In the genomic region with DNA sequence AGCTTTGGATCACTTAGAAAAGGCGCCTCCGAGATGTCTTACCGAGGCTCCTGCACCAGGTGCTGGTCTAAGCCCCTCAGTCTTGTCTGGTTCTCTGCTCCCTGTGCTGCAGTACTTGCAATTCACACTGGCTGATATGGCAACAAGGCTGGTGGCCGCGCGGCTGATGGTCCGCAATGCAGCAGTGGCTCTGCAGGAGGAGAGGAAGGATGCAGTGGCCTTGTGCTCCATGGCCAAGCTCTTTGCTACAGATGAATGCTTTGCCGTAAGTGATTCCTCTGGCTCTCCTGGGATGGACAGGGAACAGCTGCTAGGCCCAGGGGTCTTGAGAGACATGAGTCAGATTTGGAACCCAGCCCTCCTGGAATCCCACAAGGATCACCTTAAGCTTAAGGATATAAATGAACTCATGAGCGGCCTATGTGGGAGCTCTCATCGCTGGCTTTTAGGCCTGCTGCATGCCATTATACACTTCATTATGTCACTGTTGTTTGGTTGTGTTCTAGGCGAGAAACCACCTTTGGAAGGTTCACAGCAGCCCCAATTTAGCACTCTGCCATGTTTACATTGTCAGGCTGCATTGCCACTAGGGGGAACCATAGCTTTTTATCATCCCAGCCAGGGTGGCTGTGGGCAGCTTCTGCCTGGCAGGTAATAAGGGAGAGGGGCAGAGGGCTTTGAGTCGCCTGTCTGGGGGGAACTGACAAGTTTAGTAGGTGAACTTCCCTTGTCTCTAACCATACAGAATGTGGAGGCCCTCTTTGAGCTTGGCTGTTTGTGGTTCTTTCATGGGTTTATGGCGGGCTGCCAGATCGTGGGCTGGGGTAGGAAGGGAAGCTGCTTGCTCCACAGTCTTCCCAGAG, we compare ENCODE assay signal across 9 cellular contexts. TPM values are rescaled to one million over a fixed set of nuclear protein-coding genes. Genes with fewer than 3 reads are reported as not detected.
A peak's percentile ranks its signal among the peaks of the same experiment; 100 is the strongest.
DNase-seq lines count a peak whose midpoint lies in the region; ATAC-seq and TF ChIP-seq lines count a peak whose summit lies in the region.
"Had no signal": no experiment of that assay in that cellular context is flagged by ENCODE, and none has a peak within 500 bp of the region (broad histone marks: within the 10 kb centered on the region; RNA-seq: fewer than 3 reads in every experiment).

No MANE protein-coding gene starts in this region.

- no TSS peak for BruUV-seq in MCF 10A (replicated peaks; lab: Mats Ljungman, UMichigan)

- H3K27me3 ChIP-seq in breast epithelium = no peaks in the 10 kb centered on the region

- H3K27ac Mint-ChIP-seq in MCF 10A (ENCODE audit: low read depth, unreplicated experiment) = no peak overlapping the region

- TF ChIP-seq CTCF in MCF 10A (IDR thresholded peaks at IDR 0.05; ENCODE audit: unreplicated experiment) (peak; percentile 48), breast epithelium (IDR thresholded peaks at IDR 0.05) (peak in 1 of 3 donors; percentile 23)

- intact Hi-C loops in MCF 10A (cut with micrococcal nuclease) = no loop called here
- intact Hi-C loops in breast epithelium (cut with DNase I; ENCODE audit: low total_unique reads) = no loop called here

- peaks cover 41% of the 10 kb centered on the region for H3K36me3 Mint-ChIP-seq in MCF 10A (ENCODE audit: insufficient read depth, unreplicated experiment)
- H3K36me3 Mint-ChIP-seq in activated T-cell treated with anti-CD3 and anti-CD28 coated beads, Interleukin-2, amount 50 U/mL, for 4 hours (ENCODE audit: insufficient read depth) = peaks cover 23% of the 10 kb centered on the region

- H3K9me3 Mint-ChIP-seq in MCF 10A (ENCODE audit: unreplicated experiment) = no peaks in the 10 kb centered on the region
- H3K9me3 Mint-ChIP-seq in activated T-cell treated with anti-CD3 and anti-CD28 coated beads, Interleukin-2, amount 50 U/mL, for 4 hours = no peaks in the 10 kb centered on the region

- H3K9me3 ChIP-seq in breast epithelium = no peaks in the 10 kb centered on the region

- CTCF ChIA-PET in MCF 10A (lab: Yijun Ruan, JAX) = interaction anchor here (0.5 to 2.5 kb wide), 28 partner anchors 8 to 812 kb away, joined by 3 to 14 read pairs (median 3); no protein-coding TSS in a partner anchor

- no peaks in the 10 kb centered on the region for H3K4me1 ChIP-seq in breast epithelium

- no peak overlapping the region for H3K27ac ChIP-seq in breast epithelium

- H3K27me3 Mint-ChIP-seq in MCF 10A (ENCODE audit: insufficient read depth, unreplicated experiment) = no peaks in the 10 kb centered on the region
- H3K27me3 Mint-ChIP-seq in activated T-cell treated with anti-CD3 and anti-CD28 coated beads, Interleukin-2, amount 50 U/mL, for 4 hours (ENCODE audit: low read depth) = no peaks in the 10 kb centered on the region

- ATAC-seq in activated T-cell treated with anti-CD3 and anti-CD28 coated beads, Interleukin-2, amount 50 U/mL, for 4 hours = peak; percentile 65 to 80
- ATAC-seq in left lobe of liver (peak; percentile 86), GM18861 (IDR thresholded peaks at IDR 0.05; ENCODE audit: unreplicated experiment) (no peak), GM18873 (IDR thresholded peaks at IDR 0.05; ENCODE audit: low FRiP score, unreplicated experiment) (no peak)

- H3K4me3 Mint-ChIP-seq in MCF 10A (ENCODE audit: unreplicated experiment) = no peak overlapping the region
- H3K4me3 Mint-ChIP-seq in activated T-cell treated with anti-CD3 and anti-CD28 coated beads, Interleukin-2, amount 50 U/mL, for 4 hours = no peak overlapping the region

- H3K4me1 Mint-ChIP-seq in MCF 10A (ENCODE audit: insufficient read depth, unreplicated experiment) = peaks cover 8% of the 10 kb centered on the region
- no peaks in the 10 kb centered on the region for H3K4me1 Mint-ChIP-seq in activated T-cell treated with anti-CD3 and anti-CD28 coated beads, Interleukin-2, amount 50 U/mL, for 4 hours (ENCODE audit: low read depth)

- no peaks in the 10 kb centered on the region for H3K36me3 ChIP-seq in breast epithelium

- TF ChIP-seq POLR2A in breast epithelium (IDR thresholded peaks at IDR 0.05) = no peak

- DNase-seq in MCF 10A (ENCODE audit: unreplicated experiment) (peak; percentile 54), breast epithelium (ENCODE audit: low spot score in 2 of 2) (no peak), LHCN-M2 (ENCODE audit: low read depth) (peak; percentile 91), left lobe of liver (ENCODE audit: low spot score) (no peak), UCSD-AML1 (lab: John Stamatoyannopoulos, UW; ENCODE audit: unreplicated experiment) (no peak)
- DNase-seq in activated T-cell treated with anti-CD3 and anti-CD28 coated beads, Interleukin-2, amount 50 U/mL, for 4 hours = peak; percentile 33

- H3K4me3 ChIP-seq in breast epithelium = no peak overlapping the region

- POLR2A ChIA-PET in MCF 10A (lab: Yijun Ruan, JAX) = interaction anchor here (0.8 kb wide), 1 partner anchor 37 kb away, joined by 5 read pairs; a partner anchor contains a TSS

RNA-seq across cellular contexts. Expression of a gene that starts 8.5 kb away (rescaled TPM):
- total RNA-seq in MCF 10A (2022) (18.9 and 20.1 TPM in 2 replicates), breast epithelium (10 to 100 TPM; 20.5 to 46.2 (median 40.4) TPM), LHCN-M2 (2014; rRNA removed) (23.4 and 25.2 TPM in 2 replicates), left lobe of liver (25.7 TPM)
- polyA plus RNA-seq in LHCN-M2 (2012) = 11.2 TPM
- 10 to 100 TPM; 18.2 to 19.0 (median 18.4) TPM for total RNA-seq in activated T-cell treated with anti-CD3 and anti-CD28 coated beads, Interleukin-2, amount 50 U/mL, for 4 hours

RNA-seq across cellular contexts. Expression of a gene that starts 8.7 kb away (rescaled TPM):
- total RNA-seq in MCF 10A (2022) = 33.4 and 34.8 TPM in 2 replicates
- total RNA-seq in breast epithelium = 10 to 100 TPM; 51.7 to 73.9 (median 58.7) TPM
- 48.4 and 52.4 TPM in 2 replicates for total RNA-seq in LHCN-M2 (2014; rRNA removed)
- polyA plus RNA-seq in LHCN-M2 (2012) = 31.1 TPM
- total RNA-seq in activated T-cell treated with anti-CD3 and anti-CD28 coated beads, Interleukin-2, amount 50 U/mL, for 4 hours = 10 to 100 TPM; 37.7 to 49.0 (median 43.3) TPM
- 21.1 TPM for total RNA-seq in left lobe of liver

RNA-seq across cellular contexts. Expression of a gene that starts 14.3 kb away (rescaled TPM):
- total RNA-seq in MCF 10A (2022) (not detected in 2 replicates), breast epithelium (1 to 10 TPM in 2 of 3 donors, not detected in 1; 1.0 to 1.6 TPM), LHCN-M2 (2014; rRNA removed) (not detected in 2 replicates), left lobe of liver (0.10 TPM)
- polyA plus RNA-seq in LHCN-M2 (2012) = not detected
- total RNA-seq in activated T-cell treated with anti-CD3 and anti-CD28 coated beads, Interleukin-2, amount 50 U/mL, for 4 hours = 1 to 10 TPM; 2.2 to 2.9 (median 2.5) TPM
- total RNA-seq: dermis microvascular lymphatic vessel endothelial cell had no signal

RNA-seq across cellular contexts. Expression of a gene that starts 37.4 kb away (rescaled TPM):
- total RNA-seq in MCF 10A (2022) = 45.2 and 47.9 TPM in 2 replicates
- total RNA-seq in breast epithelium = 10 to 100 TPM; 34.4 to 45.0 (median 40.1) TPM
- 35.8 and 39.6 TPM in 2 replicates for total RNA-seq in LHCN-M2 (2014; rRNA removed)
- polyA plus RNA-seq in LHCN-M2 (2012) = 35.2 TPM
- total RNA-seq in activated T-cell treated with anti-CD3 and anti-CD28 coated beads, Interleukin-2, amount 50 U/mL, for 4 hours = 10 to 100 TPM; 30.4 to 33.5 (median 32.8) TPM
- total RNA-seq in left lobe of liver = 36.4 TPM

RNA-seq across cellular contexts. Expression of a gene that starts 38.1 kb away (rescaled TPM):
- 19.3 and 26.7 TPM in 2 replicates for total RNA-seq in MCF 10A (2022)
- total RNA-seq in breast epithelium = 10 to 100 TPM; 12.0 to 16.5 (median 12.1) TPM
- total RNA-seq in LHCN-M2 (2014; rRNA removed) = 30.6 and 38.9 TPM in 2 replicates
- polyA plus RNA-seq in LHCN-M2 (2012) = 14.9 TPM
- 10 to 100 TPM; 54.1 to 67.2 (median 56.8) TPM for total RNA-seq in activated T-cell treated with anti-CD3 and anti-CD28 coated beads, Interleukin-2, amount 50 U/mL, for 4 hours
- 21.7 TPM for total RNA-seq in left lobe of liver

Comparison
In these comparisons a context has a peak if more than half of its experiments do, and no peak if none do; other contexts are left out.
1. DNase-seq: peak in MCF 10A (single experiment), LHCN-M2 (single experiment) and activated T-cell treated with anti-CD3 and anti-CD28 coated beads, Interleukin-2, amount 50 U/mL, for 4 hours (single experiment); none in breast epithelium (0 of 2), left lobe of liver (single experiment) and UCSD-AML1 (single experiment).
2. ATAC-seq: peak in activated T-cell treated with anti-CD3 and anti-CD28 coated beads, Interleukin-2, amount 50 U/mL, for 4 hours (2 of 2) and left lobe of liver (single experiment); none in GM18861 (single experiment) and GM18873 (single experiment).